ENCODE assay signal across 1 cellular context in genomic region chr5:142059304-142059940, GRCh38.
TF ChIP-seq lines count a peak whose summit lies in the region.

No MANE protein-coding gene starts in this region.

TF ChIP-seq in SK-N-SH treated with all-trans-retinoic acid at 6 μM for 48 hours, 23 proteins besides CTCF, POLR2A, EP300 and RAD21 (continued from another document):
- no peak for TF ChIP-seq TSHZ2 (CRISPR knock-in tag; IDR thresholded peaks at IDR 0.05)
- no peak for TF ChIP-seq TOX (CRISPR knock-in tag; IDR thresholded peaks at IDR 0.05; ENCODE audit: borderline replicate concordance)
- no peak for TF ChIP-seq ZNF70 (CRISPR knock-in tag; IDR thresholded peaks at IDR 0.05)
- no peak for TF ChIP-seq BACH2 (CRISPR knock-in tag; IDR thresholded peaks at IDR 0.05; ENCODE audit: borderline replicate concordance)
- no peak for TF ChIP-seq TCF4 (CRISPR knock-in tag; IDR thresholded peaks at IDR 0.05; ENCODE audit: borderline replicate concordance)
- TF ChIP-seq ZFP30 (CRISPR knock-in tag; IDR thresholded peaks at IDR 0.05), result no peak
- TF ChIP-seq GLIS3 (CRISPR knock-in tag; IDR thresholded peaks at IDR 0.05), result no peak
- TF ChIP-seq ESRRG (CRISPR knock-in tag; IDR thresholded peaks at IDR 0.05), result no peak
- no peak for TF ChIP-seq OSR1 (CRISPR knock-in tag; IDR thresholded peaks at IDR 0.05)
- no peak for TF ChIP-seq ZFP3 (CRISPR knock-in tag; IDR thresholded peaks at IDR 0.05)
- TF ChIP-seq CSRNP3 (CRISPR knock-in tag; IDR thresholded peaks at IDR 0.05), result no peak
- no peak for TF ChIP-seq ZC3H10 (CRISPR knock-in tag; IDR thresholded peaks at IDR 0.05)
- no peak for TF ChIP-seq POU6F1 (CRISPR knock-in tag; IDR thresholded peaks at IDR 0.05; ENCODE audit: borderline replicate concordance, low read depth)
TF ChIP-seq in SK-N-SH treated with all-trans-retinoic acid at 6 μM for 48 hours: peak in this region for 0.
